ENCODE assay signal across 10 cellular contexts in genomic region chr3:138775254-138775595, GRCh38. TPM values are rescaled to one million over a fixed set of nuclear protein-coding genes. Genes with fewer than 3 reads are reported as not detected.
DNase-seq lines count a peak whose midpoint lies in the region; TF ChIP-seq lines count a peak whose summit lies in the region.
"Had no signal": no experiment of that assay in that cellular context is flagged by ENCODE, and none has a peak within 500 bp of the region (broad histone marks: within the 10 kb centered on the region; RNA-seq: fewer than 3 reads in every experiment).

No MANE protein-coding gene starts in this region.

- no peak overlapping the region for H2BK5ac ChIP-seq in mesendoderm (ENCODE audit: low read length)

- peaks cover 14% of the 10 kb centered on the region for H3K79me1 ChIP-seq in mesendoderm (ENCODE audit: low read length)

- no peak overlapping the region for H3K4ac ChIP-seq in mesendoderm (ENCODE audit: low read depth, low read length)

- no peak overlapping the region for H2AFZ ChIP-seq in PC-9

- peaks cover 16% of the 10 kb centered on the region for H3K4me1 Mint-ChIP-seq in endodermal cell

- H3K23ac ChIP-seq in mesendoderm (ENCODE audit: low read length) = no peak overlapping the region

- intact Hi-C loops in PC-9 (cut with micrococcal nuclease; ENCODE audit: unreplicated experiment) = loop anchor here (2.0 kb wide), 1 partner anchor 140 kb away; no protein-coding TSS in a partner anchor

- POLR2A ChIA-PET in AG04450 (lab: Yijun Ruan, JAX) (interaction anchor here (0.7 to 1.4 kb wide), 2 partner anchors 49 to 81 kb away, joined by 3 to 6 read pairs; no protein-coding TSS in a partner anchor), PC-9 (lab: Charles Lee; ENCODE audit: unreplicated experiment) (no interaction called here)

- peaks cover 12% of the 10 kb centered on the region for H3K9me3 Mint-ChIP-seq in endodermal cell
- H3K9me3 Mint-ChIP-seq: CD4-positive, alpha-beta memory T cell; natural killer cell had no signal

- H3K36me3 ChIP-seq in PC-9 (ENCODE audit: low read depth) (no peaks in the 10 kb centered on the region), endodermal cell (ENCODE audit: control insufficient read depth, insufficient read depth, low read length) (peaks cover 58% of the 10 kb centered on the region), neutrophil (no peaks in the 10 kb centered on the region), mesendoderm (ENCODE audit: control insufficient read depth, insufficient read depth, low read length) (no peaks in the 10 kb centered on the region)

- H3K56ac ChIP-seq in mesendoderm (ENCODE audit: low read length) = no peak overlapping the region

- TF ChIP-seq CTCF in AG04450 (IDR thresholded peaks at IDR 0.05; ENCODE audit: low read depth, low read length) = no peak
- no peak for TF ChIP-seq CTCF in PC-9 (conservative IDR thresholded peaks at IDR 0.05)
- TF ChIP-seq CTCF in endodermal cell (conservative IDR thresholded peaks at IDR 0.05) = no peak
- no peak for TF ChIP-seq CTCF in neutrophil (IDR thresholded peaks at IDR 0.05)

- no peak overlapping the region for H3K18ac ChIP-seq in mesendoderm (ENCODE audit: low read length)

- H3K4me3 Mint-ChIP-seq in endodermal cell = no peak overlapping the region
- H3K4me3 Mint-ChIP-seq: CD4-positive, alpha-beta memory T cell; natural killer cell had no signal

- no peak overlapping the region for H3K9ac ChIP-seq in endodermal cell (ENCODE audit: extremely low read depth, low read length, poor library complexity, severe bottlenecking)
- no peak overlapping the region for H3K9ac ChIP-seq in mesendoderm (ENCODE audit: low read length)

- H2AK5ac ChIP-seq in mesendoderm (ENCODE audit: low read length) = no peak overlapping the region

- H3K4me2 ChIP-seq in PC-9 (0 out of 2 replicates have a peak overlapping the region, but pooled peaks have one; percentile 8), mesendoderm (ENCODE audit: low read length) (no peak overlapping the region)

- no peak overlapping the region for H2BK120ac ChIP-seq in mesendoderm (ENCODE audit: low read depth, low read length)

- H3K27me3 ChIP-seq in AG04450 (ENCODE audit: control insufficient read depth, insufficient read depth, low read length) (no peaks in the 10 kb centered on the region), PC-9 (ENCODE audit: insufficient read depth, low read depth) (no peaks in the 10 kb centered on the region), endodermal cell (ENCODE audit: control insufficient read depth, insufficient read depth, low read length, poor library complexity, severe bottlenecking) (no peaks in the 10 kb centered on the region), neutrophil (no peaks in the 10 kb centered on the region), mesendoderm (ENCODE audit: insufficient read depth, low read length, poor library complexity) (no peaks in the 10 kb centered on the region)

- no peak overlapping the region for H4K5ac ChIP-seq in mesendoderm (ENCODE audit: low read length)

- H3F3A ChIP-seq in PC-9 (ENCODE audit: insufficient read depth, low read depth) = peaks cover 24% of the 10 kb centered on the region

- WGBS in endodermal cell (ENCODE audit: insufficient coverage in 1 of 2, insufficient read length in 1 of 2), 2 experiments = 97% methylated on average over 4 of the region's 4 CpGs
- WGBS in mesendoderm (ENCODE audit: extremely low coverage, insufficient coverage, low lambda C conversion rate) = no CpG with 5 or more reads among the region's 4 CpGs

- H3K4me3 ChIP-seq in AG04450 (ENCODE audit: low read depth, low read length) (no peak overlapping the region), PC-9 (no peak overlapping the region), endodermal cell (ENCODE audit: low read length) (no peak overlapping the region), neutrophil (ENCODE audit: low read depth in 1 of 2, low read length in 1 of 2) (no peak overlapping the region), mesendoderm (ENCODE audit: low read length) (no peak overlapping the region)

- no peak overlapping the region for H2BK15ac ChIP-seq in mesendoderm (replicated peaks; ENCODE audit: low read depth)

- H3K27ac Mint-ChIP-seq in endodermal cell = peak overlapping the region; percentile 2
- H3K27ac Mint-ChIP-seq: CD4-positive, alpha-beta memory T cell; natural killer cell had no signal

- H3K9me3 ChIP-seq in AG04450 (ENCODE audit: control insufficient read depth, insufficient read depth, low read length) (no peaks in the 10 kb centered on the region), PC-9 (ENCODE audit: insufficient read depth, low read depth) (no peaks in the 10 kb centered on the region), endodermal cell (ENCODE audit: control insufficient read depth, low read length) (peaks cover 38% of the 10 kb centered on the region), neutrophil (no peaks in the 10 kb centered on the region)

- no peaks in the 10 kb centered on the region for H3K27me3 Mint-ChIP-seq in endodermal cell (ENCODE audit: insufficient read depth)
- H3K27me3 Mint-ChIP-seq: CD4-positive, alpha-beta memory T cell had no signal

- H4K20me1 ChIP-seq in PC-9 (ENCODE audit: insufficient read depth) = peaks cover 15% of the 10 kb centered on the region

- no peaks in the 10 kb centered on the region for H3K9me2 ChIP-seq in PC-9 (ENCODE audit: insufficient read depth)

- BruUV-seq in PC-9 (replicated peaks; lab: Mats Ljungman, UMichigan) = no TSS peak

- no peak overlapping the region for H4K8ac ChIP-seq in mesendoderm (ENCODE audit: low read depth, low read length)

- H3K27ac ChIP-seq in AG04450 (ENCODE audit: low read depth, low read length) (peak overlapping the region; percentile 80), PC-9 (peak overlapping the region; percentile 54), endodermal cell (ENCODE audit: low read depth, low read length) (no peak overlapping the region), neutrophil (peak overlapping the region; percentile 68), mesendoderm (ENCODE audit: low read depth, low read length) (no peak overlapping the region)

- peaks cover 19% of the 10 kb centered on the region for H3K4me1 ChIP-seq in PC-9 (replicated peaks; ENCODE audit: insufficient read depth)
- H3K4me1 ChIP-seq in endodermal cell (ENCODE audit: control insufficient read depth, insufficient read depth, low read length) = no peaks in the 10 kb centered on the region
- peaks cover 0 to 17% of the 10 kb centered on the region in 2 experiments for H3K4me1 ChIP-seq in neutrophil (ENCODE audit: control insufficient read depth in 1 of 2, insufficient read depth in 1 of 2, low read depth in 1 of 2, low read length in 1 of 2)
- H3K4me1 ChIP-seq in mesendoderm (ENCODE audit: control insufficient read depth, low read depth, low read length) = no peaks in the 10 kb centered on the region

- CTCF ChIA-PET in AG04450 (lab: Charles Lee) (interaction anchor here (1.2 to 3.5 kb wide), 3 partner anchors 12 to 296 kb away, joined by 3 to 28 read pairs (median 7); no protein-coding TSS in a partner anchor), PC-9 (lab: Charles Lee) (interaction anchor here (0.7 kb wide), 1 partner anchor 140 kb away, joined by 5 read pairs; no protein-coding TSS in a partner anchor)

- H3K79me2 ChIP-seq in PC-9 (ENCODE audit: low read depth) (peaks cover 29% of the 10 kb centered on the region; the same call in 1 of the 2 replicates), mesendoderm (ENCODE audit: control insufficient read depth, insufficient read depth, low read length) (peaks cover 14% of the 10 kb centered on the region)

- peaks cover 35% of the 10 kb centered on the region for H3K36me3 Mint-ChIP-seq in endodermal cell (ENCODE audit: low read depth)
- H3K36me3 Mint-ChIP-seq: natural killer cell had no signal

- DNase-seq in AG04450 (ENCODE audit: low read depth, low spot score) (no peak), PC-9 (no peak), endodermal cell (no peak), NCI-H2081 (lab: John Stamatoyannopoulos, UW) (no peak), mesendoderm (no peak), cerebellar nuclear complex (lab: John Stamatoyannopoulos, UW) (no peak), anterior cingulate cortex (lab: John Stamatoyannopoulos, UW) (no peak)
- DNase-seq: CD4-positive, alpha-beta memory T cell; natural killer cell had no signal

RNA-seq across cellular contexts. Expression of gene PIK3CB, which starts 59.5 kb away (rescaled TPM):
- 11.5 and 13.8 TPM in 2 replicates for polyA plus RNA-seq in AG04450 (2011; rRNA removed)
- polyA minus RNA-seq in AG04450 (2011; rRNA and poly(A)+ RNA removed) = 10.2 and 12.4 TPM in 2 replicates
- total RNA-seq in PC-9 (2021) (41.9 and 47.8 TPM in 2 replicates), endodermal cell (10 to 100 TPM; 51.4 to 53.0 TPM)
- polyA plus RNA-seq in endodermal cell (2013, experiment 1 of 2) = 22.5 TPM
- 23.9 TPM for polyA plus RNA-seq in endodermal cell (2013, experiment 2 of 2)
- polyA plus RNA-seq in mesendoderm (2013, experiment 1 of 2) = 38.5 TPM
- 37.2 TPM for polyA plus RNA-seq in mesendoderm (2013, experiment 2 of 2)

Comparison
In these comparisons a context has a peak if more than half of its experiments do, and no peak if none do; other contexts are left out.
1. H3K27ac ChIP-seq: peak in AG04450 (single experiment), PC-9 (single experiment) and neutrophil (single experiment); none in endodermal cell (single experiment) and mesendoderm (single experiment).